In the genomic region with DNA sequence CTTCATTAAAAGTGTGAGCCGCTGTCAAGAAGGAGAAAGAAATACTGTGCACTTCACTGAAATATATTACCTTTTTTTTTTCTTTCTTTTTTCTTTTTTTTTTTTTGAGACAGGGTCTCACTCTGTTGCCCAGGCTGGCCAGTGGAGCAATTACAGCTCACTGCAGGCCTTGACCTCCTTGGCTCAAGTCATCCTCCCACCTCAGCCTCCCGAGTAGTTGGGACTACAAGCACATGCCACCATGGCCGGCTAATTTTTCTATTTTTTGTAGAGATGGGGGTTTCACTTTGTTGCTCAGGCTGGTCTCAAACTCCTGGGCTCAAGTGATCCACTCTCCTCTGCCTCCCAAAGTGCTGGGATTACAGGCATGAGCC, we compare ENCODE assay signal across 7 cellular contexts. TPM values are rescaled to one million over a fixed set of nuclear protein-coding genes. Genes with fewer than 3 reads are reported as not detected.
DNase-seq lines count a peak whose midpoint lies in the region; ATAC-seq, FAIRE-seq and TF ChIP-seq lines count a peak whose summit lies in the region.
"Not testable (repeated sequence)": the region's sequence is repeated elsewhere in the genome, so short reads cannot be mapped to it uniquely, and the experiment has no call there.

No MANE protein-coding gene starts in this region.

- not testable (repeated sequence) for H3K4me1 Mint-ChIP-seq in memory B cell

- ATAC-seq in GM19351 (IDR thresholded peaks at IDR 0.05; ENCODE audit: unreplicated experiment) (peak; percentile 2), GM21723 (IDR thresholded peaks at IDR 0.05; ENCODE audit: unreplicated experiment) (peak; percentile 20), HG02852 (IDR thresholded peaks at IDR 0.05; ENCODE audit: unreplicated experiment) (peak; percentile 3), HG03135 (IDR thresholded peaks at IDR 0.05; ENCODE audit: unreplicated experiment) (peak; percentile 3)
- not testable (repeated sequence) for ATAC-seq in memory B cell (ENCODE audit: low read depth)

- not testable (repeated sequence) for H4K20me1 ChIP-seq in Karpas-422 (ENCODE audit: insufficient read depth, low read depth, low read length)

- DNase-seq in GM12891 (ENCODE audit: insufficient read length, low spot score); Karpas-422; memory B cell (ENCODE audit: low spot score in 2 of 2): not testable (repeated sequence)

- H3K36me3 ChIP-seq in Karpas-422 (ENCODE audit: insufficient read depth, low read length), result not testable (repeated sequence)

- not testable (repeated sequence) for H3K4me3 ChIP-seq in Karpas-422 (ENCODE audit: low read length)

- not testable (repeated sequence) for H3K9me2 ChIP-seq in Karpas-422 (replicated peaks; ENCODE audit: insufficient read depth, low read length)

- H3K9ac ChIP-seq in Karpas-422 (ENCODE audit: low read length), result not testable (repeated sequence)

- peak overlapping the region; percentile 24 for H3K4me2 ChIP-seq in Karpas-422 (ENCODE audit: low read depth, low read length, poor library complexity, severe bottlenecking)

- TF ChIP-seq POLR2A in GM12891 (IDR thresholded peaks at IDR 0.05; ENCODE audit: low read depth, low read length), result not testable (repeated sequence)

- H3K27ac Mint-ChIP-seq in memory B cell, result peak overlapping the region; percentile 67

- FAIRE-seq in GM12891 (lab: Jason Lieb, UNC), result peak; percentile 5

- not testable (repeated sequence) for H3K9me3 ChIP-seq in Karpas-422 (ENCODE audit: low read length)

- not testable (repeated sequence) for H3K36me3 Mint-ChIP-seq in memory B cell

- not testable (repeated sequence) for H3K79me2 ChIP-seq in Karpas-422 (ENCODE audit: low read length)

- peaks cover 23% of the 10 kb centered on the region for H3K4me1 ChIP-seq in Karpas-422 (ENCODE audit: low read length)

- not testable (repeated sequence) for H3K27me3 Mint-ChIP-seq in memory B cell

- not testable (repeated sequence) for H2AFZ ChIP-seq in Karpas-422 (ENCODE audit: low read length)

- H3K27ac ChIP-seq in Karpas-422 (ENCODE audit: low read length), result not testable (repeated sequence)

- not testable (repeated sequence) for H3K9me3 Mint-ChIP-seq in memory B cell

- peak overlapping the region; percentile 64 for H3K4me3 Mint-ChIP-seq in memory B cell

- H3K27me3 ChIP-seq in Karpas-422 (ENCODE audit: low read length), result not testable (repeated sequence)

RNA-seq across cellular contexts. Expression of a gene that starts 11.9 kb away (rescaled TPM):
- 407 TPM for polyA plus RNA-seq in GM12891 (2012; ENCODE audit: low read depth, missing spikeins)
- 34.0 and 75.0 TPM in 2 replicates for total RNA-seq in Karpas-422 (2014; rRNA removed; shearing (Covaris generic); ENCODE audit: low replicate concordance)
